14 cellular contexts compared by ENCODE assay signal in genomic region chr10:130395248-130395936, GRCh38.
"Had no signal": no experiment of that assay in that cellular context is flagged by ENCODE, and none has a peak within 500 bp of the region (broad histone marks: within the 10 kb centered on the region; RNA-seq: fewer than 3 reads in every experiment).

No MANE protein-coding gene starts in this region.

- H3K4me1 Mint-ChIP-seq: naive B cell, nephron had no signal

- H3K27ac ChIP-seq: esophagus squamous epithelium, gastroesophageal sphincter, sigmoid colon, skin epidermis had no signal

- H3K27ac Mint-ChIP-seq: effector memory CD8-positive, alpha-beta T cell; naive B cell; nephron had no signal

- H3K4me3 Mint-ChIP-seq: effector memory CD8-positive, alpha-beta T cell; naive B cell; nephron had no signal

- DNase-seq: effector memory CD8-positive, alpha-beta T cell; esophagus squamous epithelium; foreskin fibroblast; glutamatergic neuron; mesendoderm; naive B cell; posterior cingulate gyrus; sigmoid colon; stimulated activated CD4-positive, alpha-beta T cell treated with anti-CD3 and anti-CD28 coated beads, Interleukin-12 subunit alpha, Interleukin-12 subunit beta, amount 100 ng/mL, for 4 hours; stimulated activated naive CD4-positive, alpha-beta T cell; trophoblast cell had no signal

- ATAC-seq: effector memory CD8-positive, alpha-beta T cell; gastroesophageal sphincter had no signal

- H3K4me3 ChIP-seq: esophagus squamous epithelium, gastroesophageal sphincter, sigmoid colon, skin epidermis had no signal

- H3K27me3 ChIP-seq: esophagus squamous epithelium, sigmoid colon had no signal

- H3K36me3 ChIP-seq: esophagus squamous epithelium, gastroesophageal sphincter, sigmoid colon had no signal

- H3K4me1 ChIP-seq: esophagus squamous epithelium, gastroesophageal sphincter, sigmoid colon had no signal
